Comparison of ENCODE assay signal across 8 cellular contexts in genomic region chr5:114362977-114363721, GRCh38. TPM values are rescaled to one million over a fixed set of nuclear protein-coding genes. Genes with fewer than 3 reads are reported as not detected.
A peak's percentile ranks its signal among the peaks of the same experiment; 100 is the strongest.
DNase-seq lines count a peak whose midpoint lies in the region; ATAC-seq and TF ChIP-seq lines count a peak whose summit lies in the region.

No MANE protein-coding gene starts in this region.

- H4K20me1 ChIP-seq in smooth muscle cell (ENCODE audit: low read depth) = no peaks in the 10 kb centered on the region

- H3K27ac ChIP-seq in right cardiac atrium (ENCODE audit: low read length) (no peak overlapping the region), smooth muscle cell (ENCODE audit: low read depth) (no peak overlapping the region)

- H3K4me1 ChIP-seq in right cardiac atrium (ENCODE audit: control insufficient read depth, insufficient read depth, low read length) (peaks cover 2% of the 10 kb centered on the region), smooth muscle cell (ENCODE audit: low read depth) (peaks cover 8% of the 10 kb centered on the region)

- H3K9me3 ChIP-seq in right cardiac atrium (ENCODE audit: control insufficient read depth, low read length) (no peaks in the 10 kb centered on the region), smooth muscle cell (replicated peaks; ENCODE audit: low read depth) (no peaks in the 10 kb centered on the region)

- no peak overlapping the region for H3K9ac ChIP-seq in smooth muscle cell (ENCODE audit: low read depth)

- TF ChIP-seq CTCF in WI38 (IDR thresholded peaks at IDR 0.05; ENCODE audit: low read depth, low read length) (no peak), smooth muscle cell (IDR thresholded peaks at IDR 0.05; ENCODE audit: borderline replicate concordance, insufficient read depth, poor library complexity, severe bottlenecking) (no peak)

- intact Hi-C loops in right cardiac atrium (cut with DNase I) = no loop called here

- WGBS in right cardiac atrium = 3% methylated on average over 61 of the region's 61 CpGs
- 1% methylated on average over 61 of the region's 61 CpGs for WGBS in smooth muscle cell (ENCODE audit: low lambda C conversion rate)

- peak; percentile 5 for DNase-seq in NCI-H82 (lab: John Stamatoyannopoulos, UW)
- DNase-seq in NCI-H82 treated with DMSO at 0.1 percent for 48 hours (lab: John Stamatoyannopoulos, UW; ENCODE audit: unreplicated experiment) = no peak
- DNase-seq in right cardiac atrium = peak in 2 of 3 donors; percentile 29 to 34
- DNase-seq in smooth muscle cell (lab: John Stamatoyannopoulos, UW; ENCODE audit: unreplicated experiment) = no peak
- no peak for DNase-seq in DMS79 (lab: John Stamatoyannopoulos, UW)
- DNase-seq in medulla oblongata (ENCODE audit: extremely low spot score) = no peak
- no peak for DNase-seq in GDM1 (lab: John Stamatoyannopoulos, UW)

- H3K79me2 ChIP-seq in smooth muscle cell (ENCODE audit: low read depth) = no peaks in the 10 kb centered on the region

- H3K4me2 ChIP-seq in smooth muscle cell = peak overlapping the region; percentile 96

- ATAC-seq in right cardiac atrium = peak in 1 of 2 donors; percentile 10

- H3K4me3 ChIP-seq in WI38 (ENCODE audit: low read depth, low read length) = peak overlapping the region; percentile 59
- H3K4me3 ChIP-seq in right cardiac atrium (ENCODE audit: low read length) = peak overlapping the region; percentile 30
- H3K4me3 ChIP-seq in smooth muscle cell = peak overlapping the region; percentile 63

- no peaks in the 10 kb centered on the region for H3F3A ChIP-seq in smooth muscle cell (ENCODE audit: low read depth)

- no peaks in the 10 kb centered on the region for H3K27me3 ChIP-seq in right cardiac atrium (ENCODE audit: control insufficient read depth, insufficient read depth)
- H3K27me3 ChIP-seq in smooth muscle cell (ENCODE audit: low read depth) = peaks cover 69% of the 10 kb centered on the region

- no peaks in the 10 kb centered on the region for H3K36me3 ChIP-seq in smooth muscle cell (ENCODE audit: low read depth)

- no peak overlapping the region for H2AFZ ChIP-seq in smooth muscle cell (ENCODE audit: low read depth)

RNA-seq across cellular contexts. Expression of gene KCNN2, which starts 1.3 kb away (rescaled TPM):
- total RNA-seq in right cardiac atrium (10 to 100 TPM; 10.4 to 19.0 (median 13.4) TPM), smooth muscle cell (3.2 and 4.3 TPM in 2 replicates)
- polyA plus RNA-seq in right cardiac atrium (20.6 TPM), smooth muscle cell (3.8 and 8.0 TPM in 2 replicates)

Comparison
In these comparisons a context has a peak if more than half of its experiments do, and no peak if none do; other contexts are left out.
1. DNase-seq: peak in NCI-H82 (single experiment) and right cardiac atrium (2 of 3); none in NCI-H82 treated with DMSO at 0.1 percent for 48 hours (single experiment), smooth muscle cell (single experiment), DMS79 (single experiment), medulla oblongata (single experiment) and GDM1 (single experiment).
2. Peak in every context shown above with its lines, with median percentiles within 50 percentile points of each other: H3K4me3 ChIP-seq.